12 cellular contexts compared by ENCODE assay signal in genomic region chr18:75244914-75245313, GRCh38.
"Had no signal": no experiment of that assay in that cellular context is flagged by ENCODE, and none has a peak within 500 bp of the region (broad histone marks: within the 10 kb centered on the region; RNA-seq: fewer than 3 reads in every experiment).

No MANE protein-coding gene starts in this region.

- H3K9ac ChIP-seq: parathyroid adenoma had no signal

- H3K27ac Mint-ChIP-seq: activated B cell treated with CpG ODN at 0.5 μM for 24 hours; T-helper 1 cell treated with Interleukin-12 subunit alpha and Interleukin-12 subunit beta and Interleukin-4 antibody, amounts not matched to agents 30 μg/mL and 1 μg/mL, for 36 hours had no signal

- H3K27me3 Mint-ChIP-seq: activated B cell treated with CpG ODN at 0.5 μM for 24 hours had no signal

- H2AFZ ChIP-seq: parathyroid adenoma had no signal

- H3K9me3 ChIP-seq: gastrocnemius medialis, tibial artery, vagina had no signal

- H3K9me3 Mint-ChIP-seq: activated B cell treated with CpG ODN at 0.5 μM for 24 hours; T-helper 1 cell treated with Interleukin-12 subunit alpha and Interleukin-12 subunit beta and Interleukin-4 antibody, amounts not matched to agents 30 μg/mL and 1 μg/mL, for 36 hours had no signal

- H3K27me3 ChIP-seq: gastrocnemius medialis, tibial artery, vagina had no signal

- H3K4me3 ChIP-seq: gastrocnemius medialis, left ventricle myocardium inferior, tibial artery, vagina had no signal

- ATAC-seq: gastrocnemius medialis had no signal

- H3K4me3 Mint-ChIP-seq: activated B cell treated with CpG ODN at 0.5 μM for 24 hours; T-helper 1 cell treated with Interleukin-12 subunit alpha and Interleukin-12 subunit beta and Interleukin-4 antibody, amounts not matched to agents 30 μg/mL and 1 μg/mL, for 36 hours had no signal

- H3K36me3 ChIP-seq: gastrocnemius medialis, left ventricle myocardium inferior, tibial artery, vagina had no signal

- H3K27ac ChIP-seq: left ventricle myocardium inferior, parathyroid adenoma, tibial artery, vagina had no signal

- DNase-seq: activated B cell treated with CpG ODN at 0.5 μM for 24 hours; activated effector memory CD4-positive, alpha-beta T cell treated with anti-CD3 and anti-CD28 coated beads, Interleukin-2, amount 50 U/mL, for 16 hours; aorta; gastrocnemius medialis; left ventricle myocardium inferior; mesenchymal stem cell; retina; stimulated activated CD4-positive, alpha-beta T cell treated with anti-CD3 and anti-CD28 coated beads, Interleukin-4, amount 100 ng/mL, for 4 hours; tibial artery had no signal
